In the genomic region with DNA sequence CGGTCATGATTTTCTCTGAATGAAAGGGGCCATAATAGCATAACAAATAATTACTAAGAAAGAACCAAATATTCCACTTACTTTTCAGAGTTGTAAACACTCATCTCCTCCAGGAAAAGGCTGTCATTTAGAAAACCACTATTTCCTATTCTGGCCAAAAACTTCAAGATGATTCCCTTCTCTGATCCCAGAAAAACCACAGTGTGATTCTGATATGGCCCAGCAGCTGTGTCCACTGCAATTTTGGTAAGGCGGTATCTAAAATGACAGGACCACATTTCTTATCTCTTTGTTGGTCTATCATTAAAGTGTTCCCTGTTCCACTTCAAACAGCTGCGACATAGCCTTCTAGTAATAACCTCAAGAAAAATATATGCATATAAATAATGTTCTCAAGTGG, we compare ENCODE assay signal across 23 cellular contexts.
"Had no signal": no experiment of that assay in that cellular context is flagged by ENCODE, and none has a peak within 500 bp of the region (broad histone marks: within the 10 kb centered on the region; RNA-seq: fewer than 3 reads in every experiment).

No MANE protein-coding gene starts in this region.

- ATAC-seq: activated CD8-positive, alpha-beta T cell treated with anti-CD3 and anti-CD28 coated beads for 36 hours; activated T-helper 17 cell treated with anti-CD3 and anti-CD28 coated beads, Interleukin-2, amount 50 U/mL, for 72 hours; left lobe of liver; T-helper 17 cell; upper lobe of right lung had no signal

- H3K27me3 ChIP-seq: brain microvascular endothelial cell, dorsolateral prefrontal cortex, sigmoid colon, spleen, upper lobe of right lung had no signal

- H3K36me3 ChIP-seq: brain microvascular endothelial cell had no signal

- H3K4me1 ChIP-seq: sigmoid colon, spleen, upper lobe of right lung had no signal

- H3K4me3 ChIP-seq: dorsolateral prefrontal cortex, sigmoid colon, spleen, upper lobe of right lung had no signal

- H3K9me3 ChIP-seq: sigmoid colon had no signal

- H3K27ac ChIP-seq: brain microvascular endothelial cell, dorsolateral prefrontal cortex, sigmoid colon, spleen, upper lobe of right lung had no signal

- DNase-seq: activated CD4-positive, alpha-beta T cell treated with anti-CD3 and anti-CD28 coated beads, Interleukin-2, amount 10 ng/mL, durations not matched to agents 24 days and 14 days; activated CD4-positive, CD25-positive, alpha-beta regulatory T cell; activated CD8-positive, alpha-beta T cell treated with anti-CD3 and anti-CD28 coated beads for 36 hours; activated naive CD4-positive, alpha-beta T cell treated with anti-CD3 and anti-CD28 coated beads for 36 hours; activated T-cell treated with anti-CD3 and anti-CD28 coated beads, Interleukin-2, amount 50 U/mL, for 1 hour; anterior cingulate cortex; brain microvascular endothelial cell; central memory CD4-positive, alpha-beta T cell; dorsolateral prefrontal cortex; foreskin melanocyte; kidney; mammary epithelial cell; midbrain; occipital lobe; posterior cingulate gyrus; sigmoid colon; spleen; stimulated activated CD8-positive, alpha-beta memory T cell treated with anti-CD3 and anti-CD28 coated beads, Interleukin-4, amount 100 ng/mL, for 48 hours; stimulated activated naive CD4-positive, alpha-beta T cell; T-helper 17 cell; upper lobe of right lung had no signal
